3 cellular contexts compared by ENCODE assay signal in genomic region chr21:14716761-14717396, GRCh38.
TF ChIP-seq lines count a peak whose summit lies in the region.

No MANE protein-coding gene starts in this region.

TF ChIP-seq in HepG2, 621 proteins besides CTCF, POLR2A, EP300 and RAD21 (continued from another document):
- no peak for TF ChIP-seq ZBTB10 (CRISPR knock-in tag; IDR thresholded peaks at IDR 0.05; ENCODE audit: borderline replicate concordance)
TF ChIP-seq in HepG2: peak in this region for 1.

TF ChIP-seq in K562, 482 proteins besides CTCF, POLR2A, EP300 and RAD21 (continued from another document and continues in another):
- TF ChIP-seq ZBTB33 (CRISPR knock-in tag; IDR thresholded peaks at IDR 0.05), result no peak
- TF ChIP-seq FOXA1 (IDR thresholded peaks at IDR 0.05; ENCODE audit: borderline replicate concordance), result no peak
- no peak for TF ChIP-seq ZC3H8 (IDR thresholded peaks at IDR 0.05)
- TF ChIP-seq RFX1 (IDR thresholded peaks at IDR 0.05), result peak; percentile 77
- TF ChIP-seq ZNF121 (CRISPR knock-in tag; conservative IDR thresholded peaks at IDR 0.05), result no peak
- TF ChIP-seq MEIS2 (IDR thresholded peaks at IDR 0.05; ENCODE audit: partially characterized antibody), result peak; percentile 77
- TF ChIP-seq NFE2L1 (tag; IDR thresholded peaks at IDR 0.05; ENCODE audit: borderline replicate concordance, low read depth), result no peak
- TF ChIP-seq RBBP5 (IDR thresholded peaks at IDR 0.05; ENCODE audit: borderline replicate concordance, insufficient read depth, low read length, poor library complexity, severe bottlenecking), result no peak
- no peak for TF ChIP-seq YBX1 (IDR thresholded peaks at IDR 0.05)
- TF ChIP-seq C11orf30 (IDR thresholded peaks at IDR 0.05; ENCODE audit: low read depth), result peak; percentile 42; the same call in 1 of the 2 replicates
- no peak for TF ChIP-seq ZNF449 (CRISPR knock-in tag; IDR thresholded peaks at IDR 0.05)
- 0 out of 2 replicates have a peak, but pooled peaks have one; percentile 18 for TF ChIP-seq MAFG (tag; conservative IDR thresholded peaks at IDR 0.05)
- no peak for TF ChIP-seq EWSR1 (IDR thresholded peaks at IDR 0.05; ENCODE audit: borderline replicate concordance, low read depth, partially characterized antibody)
- TF ChIP-seq TEAD4 (IDR thresholded peaks at IDR 0.05; ENCODE audit: low read length), result peak; percentile 17; the same call in 1 of the 2 replicates
- TF ChIP-seq TEAD4 (CRISPR knock-in tag; IDR thresholded peaks at IDR 0.05; ENCODE audit: borderline replicate concordance), result no peak
- TF ChIP-seq SNAPC5 (CRISPR knock-in tag; IDR thresholded peaks at IDR 0.05), result no peak
- TF ChIP-seq TCF3 (CRISPR knock-in tag; IDR thresholded peaks at IDR 0.05), result peak; percentile 40; the same call in 1 of the 2 replicates
- TF ChIP-seq NEUROD1 (IDR thresholded peaks at IDR 0.05; ENCODE audit: borderline replicate concordance, low read depth, low read length, partially characterized antibody), result no peak
- no peak for TF ChIP-seq HDAC2 (IDR thresholded peaks at IDR 0.05)
- no peak for TF ChIP-seq KLF6 (CRISPR knock-in tag; IDR thresholded peaks at IDR 0.05; ENCODE audit: borderline replicate concordance)
- no peak for TF ChIP-seq HOXB6 (CRISPR knock-in tag; IDR thresholded peaks at IDR 0.05; ENCODE audit: borderline replicate concordance)
- no peak for TF ChIP-seq ATF2 (CRISPR knock-in tag; IDR thresholded peaks at IDR 0.05)
- no peak for TF ChIP-seq CBX8 (IDR thresholded peaks at IDR 0.05; ENCODE audit: borderline replicate concordance, extremely low read depth, low read depth, low read length, poor library complexity, severe bottlenecking)
- no peak for TF ChIP-seq GATAD2A (IDR thresholded peaks at IDR 0.05)
- no peak for TF ChIP-seq SMARCE1 (IDR thresholded peaks at IDR 0.05)
- no peak for TF ChIP-seq ZC3H4 (CRISPR knock-in tag; IDR thresholded peaks at IDR 0.05; ENCODE audit: borderline replicate concordance)
- TF ChIP-seq ZSCAN29 (IDR thresholded peaks at IDR 0.05), result no peak
- TF ChIP-seq CREM (IDR thresholded peaks at IDR 0.05; ENCODE audit: low read depth), result no peak
- TF ChIP-seq TBP (optimal IDR thresholded peaks at IDR 0.05; ENCODE audit: low read depth, low read length), result no peak

TF ChIP-seq in neural cell, 6 proteins besides CTCF, POLR2A, EP300 and RAD21:
- TF ChIP-seq REST (IDR thresholded peaks at IDR 0.05; ENCODE audit: borderline replicate concordance), result no peak
- peak; percentile 9 for TF ChIP-seq POLR2AphosphoS5 (IDR thresholded peaks at IDR 0.05)
